ENCODE assay signal across 23 cellular contexts in the genomic region with DNA sequence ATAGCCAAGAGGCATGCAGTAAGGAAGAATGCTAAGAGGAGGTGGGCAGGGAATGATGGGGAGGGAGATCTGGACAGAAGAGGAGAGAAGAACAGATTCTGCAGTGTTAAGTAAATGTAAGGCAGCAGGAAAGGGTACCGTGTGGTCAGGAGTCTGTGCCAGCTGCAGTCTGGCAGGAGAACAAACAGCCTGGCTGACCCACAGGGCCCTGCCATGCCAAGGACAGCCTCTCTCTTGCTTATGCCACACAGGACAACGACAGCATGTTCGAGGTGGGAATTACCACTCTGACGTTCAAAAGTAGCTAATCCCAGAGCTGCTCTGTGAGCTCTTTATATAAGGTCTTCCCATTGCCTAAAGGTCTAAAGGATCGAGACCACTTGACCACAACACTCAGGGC. TPM values are rescaled to one million over a fixed set of nuclear protein-coding genes. Genes with fewer than 3 reads are reported as not detected.
A peak's percentile ranks its signal among the peaks of the same experiment; 100 is the strongest.
DNase-seq lines count a peak whose midpoint lies in the region; ATAC-seq, FAIRE-seq and TF ChIP-seq lines count a peak whose summit lies in the region.
"Had no signal": no experiment of that assay in that cellular context is flagged by ENCODE, and none has a peak within 500 bp of the region (broad histone marks: within the 10 kb centered on the region; RNA-seq: fewer than 3 reads in every experiment).

No MANE protein-coding gene starts in this region.

- H3K36me3 ChIP-seq in testis (ENCODE audit: low read depth, missing control alignments): no peaks in the 10 kb centered on the region
- H3K36me3 ChIP-seq: BE2C, transverse colon had no signal

- H3K27ac ChIP-seq in testis: no peak overlapping the region
- H3K27ac ChIP-seq: 22Rv1, coronary artery, KMS-11 had no signal

- no peak overlapping the region for H3K4me3 Mint-ChIP-seq in memory B cell
- H3K4me3 Mint-ChIP-seq in activated CD4-positive, alpha-beta T cell treated with anti-CD3 and anti-CD28 coated beads, Interleukin-2, amount 10 ng/mL, durations not matched to agents 24 days and 14 days: no peak overlapping the region
- H3K4me3 Mint-ChIP-seq: activated CD8-positive, alpha-beta T cell treated with anti-CD3 and anti-CD28 coated beads, Interleukin-2, amount 10 ng/mL, durations not matched to agents 7 days and 5 days; activated naive CD8-positive, alpha-beta T cell treated with anti-CD3 and anti-CD28 coated beads for 36 hours; naive B cell had no signal

- peaks cover 16% of the 10 kb centered on the region for H3K4me1 Mint-ChIP-seq in memory B cell
- H3K4me1 Mint-ChIP-seq in activated CD4-positive, alpha-beta T cell treated with anti-CD3 and anti-CD28 coated beads, Interleukin-2, amount 10 ng/mL, durations not matched to agents 24 days and 14 days: peaks cover 29% of the 10 kb centered on the region

- H3K27ac Mint-ChIP-seq in memory B cell: peak overlapping the region; percentile 48
- no peak overlapping the region for H3K27ac Mint-ChIP-seq in activated CD4-positive, alpha-beta T cell treated with anti-CD3 and anti-CD28 coated beads, Interleukin-2, amount 10 ng/mL, durations not matched to agents 24 days and 14 days
- H3K27ac Mint-ChIP-seq: activated CD8-positive, alpha-beta T cell treated with anti-CD3 and anti-CD28 coated beads, Interleukin-2, amount 10 ng/mL, durations not matched to agents 7 days and 5 days; activated naive CD8-positive, alpha-beta T cell treated with anti-CD3 and anti-CD28 coated beads for 36 hours had no signal

- H3K4me1 ChIP-seq in testis: no peaks in the 10 kb centered on the region
- H3K4me1 ChIP-seq: BE2C had no signal

- H3K9me3 Mint-ChIP-seq in memory B cell: no peaks in the 10 kb centered on the region
- H3K9me3 Mint-ChIP-seq in activated CD4-positive, alpha-beta T cell treated with anti-CD3 and anti-CD28 coated beads, Interleukin-2, amount 10 ng/mL, durations not matched to agents 24 days and 14 days: no peaks in the 10 kb centered on the region
- H3K9me3 Mint-ChIP-seq: activated naive CD8-positive, alpha-beta T cell treated with anti-CD3 and anti-CD28 coated beads for 36 hours; naive B cell had no signal

- intact Hi-C loops in testis (cut with DNase I; ENCODE audit: low total_unique reads): no loop called here
- intact Hi-C loops in activated CD4-positive, alpha-beta T cell treated with anti-CD3 and anti-CD28 coated beads, Interleukin-2, amount 10 ng/mL, durations not matched to agents 24 days and 14 days (cut with micrococcal nuclease): loop anchor here (5.0 kb wide), 1 partner anchor 32 kb away; the partner anchor contains the start of gene DAPK2

- no peak for TF ChIP-seq POLR2A in testis (IDR thresholded peaks at IDR 0.05)

- DNase-seq in NCI-H82 (lab: John Stamatoyannopoulos, UW): peak; percentile 15
- no peak for DNase-seq in NCI-H82 treated with DMSO at 0.1 percent for 48 hours (lab: John Stamatoyannopoulos, UW; ENCODE audit: unreplicated experiment)
- DNase-seq in cerebellum (ENCODE audit: low spot score): peak; percentile 81
- no peak for DNase-seq in memory B cell (ENCODE audit: low spot score in 2 of 2)
- DNase-seq in testis: peak; percentile 16
- no peak for DNase-seq in D721Med (ENCODE audit: insufficient read length, low spot score)
- DNase-seq in activated CD4-positive, alpha-beta T cell treated with anti-CD3 and anti-CD28 coated beads, Interleukin-2, amount 10 ng/mL, durations not matched to agents 24 days and 14 days: no peak
- DNase-seq: activated CD8-positive, alpha-beta T cell treated with anti-CD3 and anti-CD28 coated beads, Interleukin-2, amount 10 ng/mL, durations not matched to agents 7 days and 5 days; activated naive CD8-positive, alpha-beta T cell treated with anti-CD3 and anti-CD28 coated beads for 36 hours; BE2C; naive B cell; NCI-H1048; NCI-H2029; NCI-H446 treated with DMSO at 0.1 percent for 48 hours; RPMI8226; stimulated activated CD4-positive, alpha-beta T cell treated with anti-CD3 and anti-CD28 coated beads, Interleukin-1b, Interleukin-23, amount 100 ng/mL, for 48 hours; stimulated activated naive CD4-positive, alpha-beta T cell; transverse colon had no signal

- FAIRE-seq in D721Med (lab: Jason Lieb, UNC): no peak

- H3K27me3 Mint-ChIP-seq in memory B cell: no peaks in the 10 kb centered on the region
- no peaks in the 10 kb centered on the region for H3K27me3 Mint-ChIP-seq in activated CD4-positive, alpha-beta T cell treated with anti-CD3 and anti-CD28 coated beads, Interleukin-2, amount 10 ng/mL, durations not matched to agents 24 days and 14 days
- H3K27me3 Mint-ChIP-seq: activated naive CD8-positive, alpha-beta T cell treated with anti-CD3 and anti-CD28 coated beads for 36 hours; naive B cell had no signal

- TF ChIP-seq CTCF in testis (IDR thresholded peaks at IDR 0.05) (no peak), D721Med (IDR thresholded peaks at IDR 0.05; ENCODE audit: insufficient read depth, missing control alignments) (no peak)

- H3K27me3 ChIP-seq in testis: no peaks in the 10 kb centered on the region
- H3K27me3 ChIP-seq: BE2C, transverse colon had no signal

- H3K9me3 ChIP-seq in testis: no peaks in the 10 kb centered on the region
- H3K9me3 ChIP-seq: BE2C, transverse colon had no signal

- H3K36me3 Mint-ChIP-seq in memory B cell: peaks cover 5% of the 10 kb centered on the region
- H3K36me3 Mint-ChIP-seq in activated CD4-positive, alpha-beta T cell treated with anti-CD3 and anti-CD28 coated beads, Interleukin-2, amount 10 ng/mL, durations not matched to agents 24 days and 14 days (ENCODE audit: low read depth): no peaks in the 10 kb centered on the region
- H3K36me3 Mint-ChIP-seq: activated naive CD8-positive, alpha-beta T cell treated with anti-CD3 and anti-CD28 coated beads for 36 hours; naive B cell had no signal

- no peak for ATAC-seq in memory B cell (ENCODE audit: low read depth)
- ATAC-seq in GM18520 (IDR thresholded peaks at IDR 0.05; ENCODE audit: unreplicated experiment): no peak
- ATAC-seq: activated CD8-positive, alpha-beta T cell treated with anti-CD3 and anti-CD28 coated beads, Interleukin-2, amount 10 ng/mL, durations not matched to agents 7 days and 5 days; HCT116 had no signal

- H3K4me3 ChIP-seq in testis: no peak overlapping the region
- H3K4me3 ChIP-seq: coronary artery, transverse colon had no signal

- 68 to 74% methylated on average over 5 of the region's 5 CpGs for WGBS in testis, 2 donors

RNA-seq across cellular contexts. Expression of gene DAPK2, which starts 31.3 kb away (rescaled TPM):
- total RNA-seq in cerebellum (2.9 TPM), testis (1 to 10 TPM; 3.6 to 7.7 TPM)
- 5.9 TPM for polyA plus RNA-seq in testis (ENCODE audit: insufficient read depth, low read depth, low replicate concordance)
- 3.7 and 4.3 TPM in 2 replicates for total RNA-seq in activated CD4-positive, alpha-beta T cell treated with anti-CD3 and anti-CD28 coated beads, Interleukin-2, amount 10 ng/mL, durations not matched to agents 24 days and 14 days

Comparison
In these comparisons a context has a peak if more than half of its experiments do, and no peak if none do; other contexts are left out.
1. DNase-seq: peak in NCI-H82 (single experiment), cerebellum (single experiment) and testis (single experiment); none in NCI-H82 treated with DMSO at 0.1 percent for 48 hours (single experiment), memory B cell (0 of 2), D721Med (single experiment) and activated CD4-positive, alpha-beta T cell treated with anti-CD3 and anti-CD28 coated beads, Interleukin-2, amount 10 ng/mL, durations not matched to agents 24 days and 14 days (single experiment).